In the genomic region with DNA sequence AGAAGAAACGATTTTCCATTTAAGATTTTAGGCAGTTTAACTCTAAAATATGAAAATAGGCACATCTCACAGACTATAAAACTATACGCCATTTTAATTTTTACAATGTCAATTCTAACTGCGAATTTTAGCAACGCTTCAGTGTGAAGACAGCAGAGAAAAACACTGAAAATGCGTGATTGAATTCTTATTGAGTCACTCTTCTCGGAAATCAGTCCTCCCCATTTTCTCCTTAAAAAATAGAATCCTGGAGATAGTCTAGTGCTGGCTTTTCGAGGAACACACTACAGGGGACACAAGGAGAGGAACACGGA, we compare ENCODE assay signal across 1 cellular context.
TF ChIP-seq lines count a peak whose summit lies in the region.

No MANE protein-coding gene starts in this region.

TF ChIP-seq in H1, 55 proteins besides CTCF, POLR2A, EP300 and RAD21:
- TF ChIP-seq SUZ12 (IDR thresholded peaks at IDR 0.05; ENCODE audit: low read length) = no peak
- no peak for TF ChIP-seq SP1 (IDR thresholded peaks at IDR 0.05; ENCODE audit: low read depth, low read length)
- TF ChIP-seq KDM1A (IDR thresholded peaks at IDR 0.05; ENCODE audit: borderline replicate concordance, low read length) = no peak
- TF ChIP-seq, protein P1, sequence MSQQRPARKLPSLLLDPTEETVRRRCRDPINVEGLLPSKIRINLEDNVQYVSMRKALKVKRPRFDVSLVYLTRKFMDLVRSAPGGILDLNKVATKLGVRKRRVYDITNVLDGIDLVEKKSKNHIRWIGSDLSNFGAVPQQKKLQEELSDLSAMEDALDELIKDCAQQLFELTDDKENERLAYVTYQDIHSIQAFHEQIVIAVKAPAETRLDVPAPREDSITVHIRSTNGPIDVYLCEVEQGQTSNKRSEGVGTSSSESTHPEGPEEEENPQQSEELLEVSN (IDR thresholded peaks at IDR 0.05) = no peak
- TF ChIP-seq TAF7 (optimal IDR thresholded peaks at IDR 0.05; ENCODE audit: borderline replicate concordance, low read depth, low read length) = no peak
- TF ChIP-seq CEBPB (IDR thresholded peaks at IDR 0.05; ENCODE audit: low read depth, low read length) = no peak
- TF ChIP-seq PHF8 (conservative IDR thresholded peaks at IDR 0.05; ENCODE audit: low read depth, low read length) = no peak
- no peak for TF ChIP-seq HDAC2 (IDR thresholded peaks at IDR 0.05; ENCODE audit: borderline replicate concordance in 1 of 2, low read depth in 2 of 2, low read length in 2 of 2)
TF ChIP-seq in H1: peak in this region for 0.
